23 cellular contexts compared by ENCODE assay signal in the genomic region with DNA sequence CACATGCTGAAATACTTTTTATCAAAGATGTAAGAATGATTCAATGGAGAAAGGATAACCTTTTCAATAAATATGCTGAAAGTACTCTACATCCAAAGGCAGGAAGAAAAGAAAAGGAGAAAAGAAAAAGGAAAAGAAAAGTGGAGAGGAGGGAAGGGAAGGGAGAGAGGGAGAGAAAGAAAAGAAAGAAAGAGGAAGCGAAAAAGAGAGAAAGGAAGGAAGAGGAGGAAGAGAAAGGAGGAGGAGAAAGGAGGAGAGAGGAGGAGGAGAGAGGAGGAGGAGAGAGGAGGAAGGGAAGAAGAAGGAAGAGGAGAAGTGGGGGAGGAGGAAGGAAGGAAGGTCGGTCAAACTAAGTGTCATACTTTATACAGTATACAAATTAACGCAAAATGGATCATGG.
"Had no signal": no experiment of that assay in that cellular context is flagged by ENCODE, and none has a peak within 500 bp of the region (broad histone marks: within the 10 kb centered on the region; RNA-seq: fewer than 3 reads in every experiment).

No MANE protein-coding gene starts in this region.

- H3K36me3 Mint-ChIP-seq: mesothelial cell of epicardium; naive B cell; naive thymus-derived CD8-positive, alpha-beta T cell had no signal

- H3K27me3 Mint-ChIP-seq: dendritic cell treated with granulocyte-macrophage colony-stimulating factor and Interleukin-4, amounts not matched to agents 40 ng/mL and 50 ng/mL, for 4 days; naive B cell had no signal

- H3K4me1 Mint-ChIP-seq: immature natural killer cell; naive B cell; naive thymus-derived CD8-positive, alpha-beta T cell had no signal

- H3K4me3 Mint-ChIP-seq: dendritic cell treated with granulocyte-macrophage colony-stimulating factor and Interleukin-4, amounts not matched to agents 40 ng/mL and 50 ng/mL, for 4 days; immature natural killer cell; mesothelial cell of epicardium; naive B cell; naive thymus-derived CD8-positive, alpha-beta T cell had no signal

- H3K4me1 ChIP-seq: colonic mucosa, foreskin keratinocyte, heart left ventricle, left lung, lower lobe of right lung had no signal

- ATAC-seq: foreskin keratinocyte; gastroesophageal sphincter; heart left ventricle; left colon; left lung; left ventricle myocardium superior; lower lobe of right lung; mucosa of descending colon; naive thymus-derived CD8-positive, alpha-beta T cell had no signal

- H3K36me3 ChIP-seq: colonic mucosa, esophagus muscularis mucosa, gastroesophageal sphincter, heart left ventricle, left lung, lower lobe of right lung had no signal

- H3K27ac ChIP-seq: colonic mucosa, esophagus muscularis mucosa, foreskin keratinocyte, gastroesophageal sphincter, heart left ventricle, hepatocyte, left lung, lower lobe of right lung had no signal

- H3K9me3 ChIP-seq: colonic mucosa, esophagus muscularis mucosa, gastroesophageal sphincter, heart left ventricle, left lung, lower lobe of right lung, mucosa of descending colon had no signal

- H3K27ac Mint-ChIP-seq: dendritic cell treated with granulocyte-macrophage colony-stimulating factor and Interleukin-4, amounts not matched to agents 40 ng/mL and 50 ng/mL, for 4 days; immature natural killer cell; mesothelial cell of epicardium; naive B cell; naive thymus-derived CD8-positive, alpha-beta T cell had no signal

- DNase-seq: colonic mucosa; cortex of kidney; effector CD8-positive, alpha-beta T cell; foreskin keratinocyte; heart left ventricle; hypothalamus; immature natural killer cell; islet precursor cell; kidney; kidney glomerular epithelial cell; left colon; left lung; left ventricle myocardium superior; lower lobe of right lung; mesenchymal stem cell; mucosa of descending colon; naive B cell; naive thymus-derived CD8-positive, alpha-beta T cell had no signal

- H3K4me3 ChIP-seq: colonic mucosa, esophagus muscularis mucosa, gastroesophageal sphincter, heart left ventricle, hepatocyte, left lung, lower lobe of right lung, mucosa of descending colon had no signal
